In genomic region chr5:80852331-80853245, GRCh38 we compare ENCODE assay signal across 1 cellular context.
A peak's percentile ranks its signal among the peaks of the same experiment; 100 is the strongest.
TF ChIP-seq lines count a peak whose summit lies in the region.

No MANE protein-coding gene starts in this region.

TF ChIP-seq in HepG2, 621 proteins besides CTCF, POLR2A, EP300 and RAD21 (continued from another document):
- 0 out of 2 replicates have a peak, but pooled peaks have one; percentile 12 for TF ChIP-seq ARID5B (CRISPR knock-in tag; IDR thresholded peaks at IDR 0.05)
- peak in 1 of 2 experiments; percentile 77; a peak in 2 of 4 replicates for TF ChIP-seq ATF4 (CRISPR knock-in tag; IDR thresholded peaks at IDR 0.05)
- TF ChIP-seq SOX13 (IDR thresholded peaks at IDR 0.05) = no peak
- TF ChIP-seq SOX13 (CRISPR knock-in tag; conservative IDR thresholded peaks at IDR 0.05 in 1 of 2, IDR thresholded peaks at IDR 0.05 in 1 of 2) = peak in 1 of 2 experiments; percentile 38; a peak in 2 of 4 replicates
- TF ChIP-seq KLF12 (CRISPR knock-in tag; IDR thresholded peaks at IDR 0.05; ENCODE audit: borderline replicate concordance) = no peak
